8 cellular contexts compared by ENCODE assay signal in the genomic region with DNA sequence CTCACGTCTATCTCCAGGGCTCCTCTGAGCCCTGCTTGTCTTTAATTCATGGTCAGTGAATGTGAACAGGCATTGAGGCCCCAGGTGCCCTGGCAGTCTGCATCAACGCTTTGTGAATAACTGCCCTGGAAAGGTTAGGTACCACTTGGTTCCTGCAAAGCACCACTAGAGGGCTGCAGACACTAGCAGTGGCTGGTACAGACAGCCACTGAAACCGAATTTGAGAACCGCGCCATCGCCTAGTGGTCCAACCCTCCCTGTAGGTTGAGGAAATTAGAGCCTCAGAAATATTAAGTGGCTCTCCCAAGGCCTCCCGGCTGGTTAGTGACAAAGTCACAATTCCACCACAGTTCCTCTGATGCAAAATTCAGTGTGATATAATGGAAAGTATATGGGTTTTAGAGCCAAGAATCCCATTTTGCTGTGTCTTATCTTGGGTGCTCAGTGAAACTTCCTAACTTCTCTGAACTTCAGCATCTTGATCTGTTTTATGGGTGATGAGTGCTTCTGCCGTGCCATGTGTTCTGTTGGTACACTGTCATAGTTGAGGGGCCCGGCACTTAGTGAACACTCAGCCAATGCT. TPM values are rescaled to one million over a fixed set of nuclear protein-coding genes. Genes with fewer than 3 reads are reported as not detected.
DNase-seq lines count a peak whose midpoint lies in the region; TF ChIP-seq lines count a peak whose summit lies in the region.

No MANE protein-coding gene starts in this region.

- H3K36me3 ChIP-seq in Caco-2 (ENCODE audit: control insufficient read depth, insufficient read depth, low read length) (no peaks in the 10 kb centered on the region), fibroblast of lung (ENCODE audit: control insufficient read depth, insufficient read depth, low read length) (no peaks in the 10 kb centered on the region), neural progenitor cell (no peaks in the 10 kb centered on the region)

- BruUV-seq in Caco-2 (replicated peaks; lab: Mats Ljungman, UMichigan), result no TSS peak

- H3K27ac ChIP-seq in fibroblast of lung (ENCODE audit: insufficient read depth, low read length) (no peak overlapping the region), neural progenitor cell (no peak overlapping the region), substantia nigra (ENCODE audit: low read depth, low read length, poor library complexity, severe bottlenecking) (no peak overlapping the region)

- no peak overlapping the region for H3K27ac Mint-ChIP-seq in Caco-2 (ENCODE audit: unreplicated experiment)
- no peak overlapping the region for H3K27ac Mint-ChIP-seq in neural progenitor cell

- no peaks in the 10 kb centered on the region for H3K4me1 Mint-ChIP-seq in Caco-2 (ENCODE audit: low read depth, unreplicated experiment)
- H3K4me1 Mint-ChIP-seq in neural progenitor cell, result peaks cover 20% of the 10 kb centered on the region

- H3K27me3 ChIP-seq in Caco-2 (replicated peaks; ENCODE audit: control insufficient read depth, insufficient read depth, low read length), result no peaks in the 10 kb centered on the region
- no peaks in the 10 kb centered on the region for H3K27me3 ChIP-seq in fibroblast of lung (ENCODE audit: control insufficient read depth, insufficient read depth, low read length)
- no peaks in the 10 kb centered on the region for H3K27me3 ChIP-seq in neural progenitor cell

- H3K79me2 ChIP-seq in fibroblast of lung (ENCODE audit: control insufficient read depth, insufficient read depth, low read length) (no peaks in the 10 kb centered on the region), neural progenitor cell (ENCODE audit: low read depth) (no peaks in the 10 kb centered on the region)

- DNase-seq in Caco-2 (peak; percentile 68 to 76), GM20000 (ENCODE audit: low spot score) (peak; percentile 72), HuH-7.5 (ENCODE audit: low spot score) (peak; percentile 45), OCI-M1 (lab: John Stamatoyannopoulos, UW) (peak; percentile 83), fibroblast of lung (ENCODE audit: low read depth in 2 of 2) (peak; percentile 70 to 85), neural progenitor cell (ENCODE audit: low spot score) (peak; percentile 92), substantia nigra (lab: John Stamatoyannopoulos, UW) (peak in 43 of 49 donors; percentile 5 to 81 (median 55))
- DNase-seq in activated T-cell treated with anti-CD3 and anti-CD28 coated beads, Interleukin-2, amount 50 U/mL, for 1 hour, result peak; percentile 63

- H3K4me1 ChIP-seq in Caco-2 (no peaks in the 10 kb centered on the region), fibroblast of lung (ENCODE audit: control insufficient read depth, extremely low read depth, insufficient read depth, low read length) (no peaks in the 10 kb centered on the region), neural progenitor cell (no peaks in the 10 kb centered on the region)

- H3K9ac ChIP-seq in fibroblast of lung (ENCODE audit: insufficient read depth, low read length), result no peak overlapping the region
- H3K9ac ChIP-seq in neural progenitor cell, result no peak overlapping the region

- H3K9me3 ChIP-seq in Caco-2 (no peaks in the 10 kb centered on the region), fibroblast of lung (ENCODE audit: control insufficient read depth, insufficient read depth, low read depth, low read length) (no peaks in the 10 kb centered on the region), neural progenitor cell (ENCODE audit: low read depth) (no peaks in the 10 kb centered on the region)

- H3K4me3 Mint-ChIP-seq in Caco-2 (ENCODE audit: unreplicated experiment), result no peak overlapping the region
- H3K4me3 Mint-ChIP-seq in neural progenitor cell, result no peak overlapping the region

- no peaks in the 10 kb centered on the region for H3K9me3 Mint-ChIP-seq in Caco-2 (ENCODE audit: unreplicated experiment)
- no peaks in the 10 kb centered on the region for H3K9me3 Mint-ChIP-seq in neural progenitor cell

- intact Hi-C loops in Caco-2 (cut with micrococcal nuclease; ENCODE audit: unreplicated experiment), result loop anchor here (1.0 to 5.0 kb wide), 3 partner anchors 132 to 397 kb away; no protein-coding TSS in a partner anchor

- H2AFZ ChIP-seq in fibroblast of lung (ENCODE audit: low read length) (no peak overlapping the region), neural progenitor cell (replicated peaks) (peak overlapping the region; percentile 84)

- no peak overlapping the region for H3K4me2 ChIP-seq in fibroblast of lung (ENCODE audit: extremely low read depth, insufficient read depth, low read length)
- H3K4me2 ChIP-seq in neural progenitor cell, result no peak overlapping the region

- H3F3A ChIP-seq in neural progenitor cell (ENCODE audit: low read depth), result no peaks in the 10 kb centered on the region

- CTCF ChIA-PET in Caco-2 (lab: Charles Lee), result no interaction called here

- H4K20me1 ChIP-seq in fibroblast of lung (ENCODE audit: control insufficient read depth, extremely low read depth, insufficient read depth, low read length) (no peaks in the 10 kb centered on the region), neural progenitor cell (ENCODE audit: low read depth) (no peaks in the 10 kb centered on the region)

- no peak overlapping the region for H3K4me3 ChIP-seq in Caco-2 (ENCODE audit: low read depth, low read length)
- H3K4me3 ChIP-seq in fibroblast of lung (replicated peaks in 1 of 4; ENCODE audit: control extremely low read depth in 1 of 4, insufficient read depth in 1 of 4, low read depth in 3 of 4, low read length in 4 of 4), result no peak overlapping the region
- H3K4me3 ChIP-seq in neural progenitor cell, result no peak overlapping the region

- H3K36me3 Mint-ChIP-seq in Caco-2 (ENCODE audit: insufficient read depth, unreplicated experiment) (no peaks in the 10 kb centered on the region), neural progenitor cell (no peaks in the 10 kb centered on the region)

- no peaks in the 10 kb centered on the region for H3K27me3 Mint-ChIP-seq in Caco-2 (ENCODE audit: insufficient read depth, unreplicated experiment)
- H3K27me3 Mint-ChIP-seq in neural progenitor cell (ENCODE audit: insufficient read depth, low read depth), result no peaks in the 10 kb centered on the region

- TF ChIP-seq CTCF in Caco-2 (IDR thresholded peaks at IDR 0.05; ENCODE audit: insufficient read depth in 1 of 2, low read depth in 1 of 2, low read length in 1 of 2, severe bottlenecking in 1 of 2, unreplicated experiment in 1 of 2), result peak; percentile 80 to 92
- peak; percentile 86 for TF ChIP-seq CTCF in GM20000 (IDR thresholded peaks at IDR 0.05; ENCODE audit: extremely low read depth, missing control alignments)
- TF ChIP-seq CTCF in fibroblast of lung (conservative IDR thresholded peaks at IDR 0.05 in 1 of 2, IDR thresholded peaks at IDR 0.05 in 1 of 2; ENCODE audit: low read depth in 1 of 2, low read length in 2 of 2), result peak; percentile 97 to 98
- TF ChIP-seq CTCF in neural progenitor cell (IDR thresholded peaks at IDR 0.05), result peak; percentile 95

- POLR2A ChIA-PET in Caco-2 (lab: Charles Lee), result no interaction called here

RNA-seq across cellular contexts. Expression of gene BCL9, which starts 46.2 kb away (rescaled TPM):
- total RNA-seq in Caco-2 (2022), result 18.0 and 18.4 TPM in 2 replicates
- total RNA-seq in fibroblast of lung, result 2.6 and 5.4 TPM in 2 replicates
- polyA plus RNA-seq in fibroblast of lung, result 4.8 and 9.7 TPM in 2 replicates
- polyA plus RNA-seq in fibroblast of lung (2012), result 8.1 and 9.7 TPM in 2 replicates
- 7.5 and 10.4 TPM in 2 replicates for polyA minus RNA-seq in fibroblast of lung (ENCODE audit: low replicate concordance)
- 48.7 and 61.1 TPM in 2 replicates for total RNA-seq in neural progenitor cell (ENCODE audit: low replicate concordance)
